ENCODE assay signal across 14 cellular contexts in genomic region chr9:125971895-125972729, GRCh38.
"Had no signal": no experiment of that assay in that cellular context is flagged by ENCODE, and none has a peak within 500 bp of the region (broad histone marks: within the 10 kb centered on the region; RNA-seq: fewer than 3 reads in every experiment).

No MANE protein-coding gene starts in this region.

- H3K27me3 ChIP-seq: heart left ventricle, left lung, neural progenitor cell, testis, upper lobe of right lung had no signal

- H3K27ac ChIP-seq: heart left ventricle, left lung, neural progenitor cell, testis, upper lobe of right lung had no signal

- H3K9ac ChIP-seq: neural progenitor cell had no signal

- H3K4me3 ChIP-seq: heart left ventricle, left lung, neural progenitor cell, testis, upper lobe of right lung had no signal

- H3K4me1 ChIP-seq: heart left ventricle, left lung, neural progenitor cell, testis, upper lobe of right lung had no signal

- H2AFZ ChIP-seq: neural progenitor cell had no signal

- H3K9me3 ChIP-seq: left lung, testis, upper lobe of right lung had no signal

- H3K36me3 ChIP-seq: left lung, neural progenitor cell had no signal

- DNase-seq: activated CD4-positive, alpha-beta T cell treated with anti-CD3 and anti-CD28 coated beads, Interleukin-2, amount 50 U/mL, for 1 hour; activated gamma-delta T cell; activated T-cell treated with anti-CD3 and anti-CD28 coated beads, Interleukin-2, amount 50 U/mL, for 4 hours; amygdala; foreskin melanocyte; heart left ventricle; left lung; mesenchymal stem cell; retina; stimulated activated CD4-positive, alpha-beta T cell treated with anti-CD3 and anti-CD28 coated beads, Interleukin-15, amount 100 ng/mL, for 24 hours; stimulated activated CD4-positive, alpha-beta T cell treated with anti-CD3 and anti-CD28 coated beads, Interleukin-4, amount 100 ng/mL, for 24 hours; testis; upper lobe of right lung had no signal

- H3K4me2 ChIP-seq: neural progenitor cell had no signal
